31 cellular contexts compared by ENCODE assay signal in genomic region chr6:103677290-103677689, GRCh38.
"Had no signal": no experiment of that assay in that cellular context is flagged by ENCODE, and none has a peak within 500 bp of the region (broad histone marks: within the 10 kb centered on the region; RNA-seq: fewer than 3 reads in every experiment).

No MANE protein-coding gene starts in this region.

- H3K27me3 ChIP-seq: adrenal gland, body of pancreas, brain microvascular endothelial cell, breast epithelium had no signal

- ATAC-seq: activated CD8-positive, alpha-beta T cell treated with anti-CD3 and anti-CD28 coated beads for 36 hours; activated naive CD4-positive, alpha-beta T cell treated with anti-CD3 and anti-CD28 coated beads, Interleukin-2, amount 50 U/mL, for 72 hours; activated T-cell treated with anti-CD3 and anti-CD28 coated beads, Interleukin-2, amount 50 U/mL, for 4 hours; activated T-cell treated with anti-CD3 and anti-CD28 coated beads, Interleukin-2, amount 50 U/mL, for 72 hours; activated T-helper 17 cell treated with anti-CD3 and anti-CD28 coated beads, Interleukin-2, amount 50 U/mL, for 72 hours; body of pancreas had no signal

- H3K27ac ChIP-seq: adrenal gland, body of pancreas, brain microvascular endothelial cell, breast epithelium, VCaP had no signal

- DNase-seq: activated B cell treated with CpG ODN at 0.5 μM for 24 hours; activated CD4-positive, alpha-beta memory T cell treated with anti-CD3 and anti-CD28 coated beads for 36 hours; activated CD4-positive, alpha-beta T cell treated with anti-CD3 and anti-CD28 coated beads for 4 hours; activated CD4-positive, alpha-beta T cell treated with anti-CD3 and anti-CD28 coated beads, Interleukin-2, amount 10 ng/mL, durations not matched to agents 24 days and 14 days; activated CD4-positive, alpha-beta T cell treated with anti-CD3 and anti-CD28 coated beads, Interleukin-2, amount 50 U/mL, for 1 hour; activated CD4-positive, alpha-beta T cell treated with anti-CD3 and anti-CD28 coated beads, Interleukin-2, amount 50 U/mL, for 4 hours; activated CD4-positive, CD25-positive, alpha-beta regulatory T cell treated with anti-CD3 and anti-CD28 coated beads, Interleukin-2, amount 50 U/mL, for 72 hours; activated CD8-positive, alpha-beta memory T cell treated with anti-CD3 and anti-CD28 coated beads, Interleukin-2, amount 50 U/mL, for 4 hours; activated CD8-positive, alpha-beta T cell treated with anti-CD3 and anti-CD28 coated beads for 36 hours; activated effector memory CD4-positive, alpha-beta T cell treated with anti-CD3 and anti-CD28 coated beads, Interleukin-2, amount 50 U/mL, for 16 hours; activated gamma-delta T cell treated with Interleukin-2 at 50 U/mL for 16 hours; activated naive CD4-positive, alpha-beta T cell; activated naive CD4-positive, alpha-beta T cell treated with anti-CD3 and anti-CD28 coated beads for 36 hours; activated naive CD4-positive, alpha-beta T cell treated with anti-CD3 and anti-CD28 coated beads, Interleukin-2, amount 50 U/mL, for 16 hours; activated naive CD8-positive, alpha-beta T cell treated with anti-CD3 and anti-CD28 coated beads for 36 hours; activated T-cell treated with anti-CD3 and anti-CD28 coated beads for 4 hours; activated T-cell treated with anti-CD3 and anti-CD28 coated beads, Interleukin-2, amount 50 U/mL, for 1 hour; activated T-cell treated with anti-CD3 and anti-CD28 coated beads, Interleukin-2, amount 50 U/mL, for 4 hours; activated T-cell treated with anti-CD3 and anti-CD28 coated beads, Interleukin-2, amount 50 U/mL, for 72 hours; adrenal gland; amniotic stem cell; body of pancreas; brain microvascular endothelial cell; central memory CD4-positive, alpha-beta T cell; T-helper 1 cell; T-helper 2 cell; T-helper 9 cell had no signal

- H3K4me3 ChIP-seq: adrenal gland, body of pancreas, breast epithelium had no signal

- H3K4me1 ChIP-seq: adrenal gland, body of pancreas, breast epithelium had no signal

- H3K36me3 ChIP-seq: adrenal gland, brain microvascular endothelial cell, breast epithelium had no signal

- H3K9me3 ChIP-seq: adrenal gland, body of pancreas had no signal
